16 cellular contexts compared by ENCODE assay signal in genomic region chr5:36388288-36388687, GRCh38.
A peak's percentile ranks its signal among the peaks of the same experiment; 100 is the strongest.
DNase-seq lines count a peak whose midpoint lies in the region; ATAC-seq, FAIRE-seq and TF ChIP-seq lines count a peak whose summit lies in the region.
"Had no signal": no experiment of that assay in that cellular context is flagged by ENCODE, and none has a peak within 500 bp of the region (broad histone marks: within the 10 kb centered on the region; RNA-seq: fewer than 3 reads in every experiment).

No MANE protein-coding gene starts in this region.

- no TSS peak for BruUV-seq in OCI-LY7 (replicated peaks; lab: Mats Ljungman, UMichigan)
- no TSS peak for BruUV-seq in K562 (replicated peaks; lab: Mats Ljungman, UMichigan)

- H3K27me3 ChIP-seq in BLaER1 (no peaks in the 10 kb centered on the region), K562 (ENCODE audit: control insufficient read depth in 2 of 2, insufficient read depth in 2 of 2, low read length in 2 of 2) (peaks cover 0 to 7% of the 10 kb centered on the region in 2 experiments; a peak in 2 of 5 replicates), smooth muscle cell (ENCODE audit: low read depth) (no peaks in the 10 kb centered on the region)

- no peaks in the 10 kb centered on the region for H3K9me1 ChIP-seq in K562 (ENCODE audit: control insufficient read depth, insufficient read depth, low read length)

- H3F3A ChIP-seq in smooth muscle cell (ENCODE audit: low read depth) = no peaks in the 10 kb centered on the region

- H3K27ac ChIP-seq in BLaER1 = no peak overlapping the region
- H3K27ac ChIP-seq in OCI-LY7 (ENCODE audit: low read depth, low read length, poor library complexity, severe bottlenecking) = no peak overlapping the region
- H3K27ac ChIP-seq in K562 (ENCODE audit: extremely low read depth, low read depth, low read length) = no peak overlapping the region
- no peak overlapping the region for H3K27ac ChIP-seq in smooth muscle cell (ENCODE audit: low read depth)
- H3K27ac ChIP-seq: GM23248 had no signal

- no peaks in the 10 kb centered on the region for H4K20me1 ChIP-seq in BLaER1
- H4K20me1 ChIP-seq in OCI-LY7 (ENCODE audit: insufficient read depth, low read length) = no peaks in the 10 kb centered on the region
- no peaks in the 10 kb centered on the region for H4K20me1 ChIP-seq in K562 (replicated peaks; ENCODE audit: control insufficient read depth, insufficient read depth, low read length)
- no peaks in the 10 kb centered on the region for H4K20me1 ChIP-seq in smooth muscle cell (ENCODE audit: low read depth)

- H3K4me1 ChIP-seq in BLaER1 (peaks cover 86% of the 10 kb centered on the region), OCI-LY7 (ENCODE audit: insufficient read depth, low read length, poor library complexity, severe bottlenecking) (peaks cover 44% of the 10 kb centered on the region), K562 (replicated peaks in 1 of 2; ENCODE audit: control insufficient read depth in 2 of 2, insufficient read depth in 2 of 2, low read length in 2 of 2) (no peaks in the 10 kb centered on the region; a peak in 2 of 5 replicates), smooth muscle cell (ENCODE audit: low read depth) (no peaks in the 10 kb centered on the region)
- H3K4me1 ChIP-seq: BE2C, HAP-1 had no signal

- ATAC-seq in K562 (no peak), HG03039 (IDR thresholded peaks at IDR 0.05; ENCODE audit: unreplicated experiment) (no peak), GM21717 (IDR thresholded peaks at IDR 0.05; ENCODE audit: unreplicated experiment) (no peak)

- H3K9me2 ChIP-seq in OCI-LY7 (ENCODE audit: insufficient read depth, low read length) = no peaks in the 10 kb centered on the region

- no peak for FAIRE-seq in K562 (lab: Jason Lieb, UNC)

- intact Hi-C loops in OCI-LY7 (cut with micrococcal nuclease; ENCODE audit: unreplicated experiment) (no loop called here), K562 (cut with micrococcal nuclease) (no loop called here)

- POLR2A ChIA-PET in OCI-LY7 (lab: Charles Lee) (interaction anchor here (0.9 to 2.2 kb wide), 7 partner anchors 9 to 237 kb away, joined by 3 to 5 read pairs (median 4); no protein-coding TSS in a partner anchor), K562 (lab: Yijun Ruan, JAX) (interaction anchor here (1.1 to 4.2 kb wide), 3 partner anchors 11 to 147 kb away, joined by 3 to 15 read pairs (median 4); partner anchors contain the start of gene NADK2)

- TF ChIP-seq CTCF in OCI-LY7 (conservative IDR thresholded peaks at IDR 0.05; ENCODE audit: low read length) = no peak
- no peak for TF ChIP-seq CTCF in K562 (IDR thresholded peaks at IDR 0.05 in 2 of 3, conservative IDR thresholded peaks at IDR 0.05 in 1 of 3; ENCODE audit: insufficient read depth in 2 of 3, low read depth in 1 of 3, low read length in 3 of 3)
- TF ChIP-seq CTCF in smooth muscle cell (IDR thresholded peaks at IDR 0.05; ENCODE audit: borderline replicate concordance, insufficient read depth, poor library complexity, severe bottlenecking) = no peak

- H3K79me2 ChIP-seq in OCI-LY7 (ENCODE audit: insufficient read depth, low read depth, low read length) (no peaks in the 10 kb centered on the region), K562 (ENCODE audit: control insufficient read depth, insufficient read depth, low read length) (no peaks in the 10 kb centered on the region), smooth muscle cell (ENCODE audit: low read depth) (no peaks in the 10 kb centered on the region)

- 47% methylated on average over 4 of the region's 4 CpGs for WGBS in K562 (ENCODE audit: insufficient coverage, low coverage, missing lambda C conversion rate)
- WGBS in smooth muscle cell (ENCODE audit: low lambda C conversion rate) = 49% methylated on average over 4 of the region's 4 CpGs

- TF ChIP-seq EP300 in K562 (IDR thresholded peaks at IDR 0.05; ENCODE audit: low read length) = no peak

- no peaks in the 10 kb centered on the region for H3K36me3 ChIP-seq in BLaER1
- no peaks in the 10 kb centered on the region for H3K36me3 ChIP-seq in OCI-LY7 (ENCODE audit: insufficient read depth, low read length)
- no peaks in the 10 kb centered on the region for H3K36me3 ChIP-seq in K562 (ENCODE audit: control insufficient read depth, insufficient read depth, low read length)
- no peaks in the 10 kb centered on the region for H3K36me3 ChIP-seq in smooth muscle cell (ENCODE audit: low read depth)
- H3K36me3 ChIP-seq: BE2C, HAP-1 had no signal

- no peak overlapping the region for H3K4me3 ChIP-seq in BLaER1
- no peak overlapping the region for H3K4me3 ChIP-seq in OCI-LY7 (ENCODE audit: low read depth, low read length, poor library complexity, severe bottlenecking)
- H3K4me3 ChIP-seq in K562 = no peak overlapping the region
- H3K4me3 ChIP-seq in smooth muscle cell = no peak overlapping the region
- H3K4me3 ChIP-seq: GM23248, HAP-1 had no signal

- H3K9ac ChIP-seq in BLaER1 (no peak overlapping the region), K562 (ENCODE audit: insufficient read depth in 1 of 2, low read depth in 2 of 2, low read length in 2 of 2) (no peak overlapping the region), smooth muscle cell (ENCODE audit: low read depth) (no peak overlapping the region)
- H3K9ac ChIP-seq: GM23248 had no signal

- no peak for DNase-seq in OCI-LY7 (ENCODE audit: low spot score)
- DNase-seq in K562 (ENCODE audit: extremely low read depth in 1 of 4, low spot score in 3 of 4) = no peak
- DNase-seq in smooth muscle cell (lab: John Stamatoyannopoulos, UW; ENCODE audit: unreplicated experiment) = no peak
- no peak for DNase-seq in stimulated activated CD4-positive, alpha-beta T cell treated with anti-CD3 and anti-CD28 coated beads, Interleukin-4, amount 100 ng/mL, for 1 hour
- DNase-seq: ACHN; BE2C; CD4-positive, alpha-beta memory T cell; DMS153; DMS79; GDM1; GM23248; KBM-7 had no signal

- CTCF ChIA-PET in OCI-LY7 (lab: Charles Lee; ENCODE audit: unreplicated experiment) = no interaction called here
- CTCF ChIA-PET in K562 (lab: Yijun Ruan, JAX; ENCODE audit: low intra/inter-chr PET ratio) = no interaction called here

- H2AFZ ChIP-seq in OCI-LY7 (ENCODE audit: low read length) (peak overlapping the region; percentile 57; the same call in 1 of the 2 replicates), K562 (ENCODE audit: low read depth, low read length) (0 out of 2 replicates have a peak overlapping the region, but pooled peaks have one; percentile 84), smooth muscle cell (ENCODE audit: low read depth) (peak overlapping the region; percentile 41)
- H2AFZ ChIP-seq: GM23248 had no signal

- H3K9me3 ChIP-seq in BLaER1 (peaks cover 7% of the 10 kb centered on the region; the same call in 1 of the 2 replicates), OCI-LY7 (ENCODE audit: low read length) (no peaks in the 10 kb centered on the region), K562 (replicated peaks; ENCODE audit: control insufficient read depth, insufficient read depth, low read depth, low read length) (no peaks in the 10 kb centered on the region), smooth muscle cell (replicated peaks; ENCODE audit: low read depth) (no peaks in the 10 kb centered on the region)
- H3K9me3 ChIP-seq: BE2C, HAP-1 had no signal

- no peak for TF ChIP-seq POLR2A in K562 (conservative IDR thresholded peaks at IDR 0.05)

- H3K4me2 ChIP-seq in BLaER1 (peak overlapping the region; percentile 86; the same call in 1 of the 2 replicates), OCI-LY7 (ENCODE audit: low read length) (no peak overlapping the region), K562 (ENCODE audit: insufficient read depth, low read length) (no peak overlapping the region), smooth muscle cell (no peak overlapping the region)

- TF ChIP-seq RAD21 in K562 (CRISPR knock-in tag; conservative IDR thresholded peaks at IDR 0.05 in 1 of 2, IDR thresholded peaks at IDR 0.05 in 1 of 2) = no peak

- in situ Hi-C loops in K562 (cut with MboI) = no loop called here

TF ChIP-seq in K562, 482 proteins besides CTCF, POLR2A, EP300 and RAD21:
- TF ChIP-seq ZNF316 (IDR thresholded peaks at IDR 0.05) = peak; percentile 61
- no peak for TF ChIP-seq CCNT2 (IDR thresholded peaks at IDR 0.05; ENCODE audit: borderline replicate concordance, extremely low read depth, insufficient read length, low read depth, low read length)
- no peak for TF ChIP-seq SMAD2 (IDR thresholded peaks at IDR 0.05; ENCODE audit: low read depth, low read length)
- peak; percentile 27; the same call in 1 of the 2 replicates for TF ChIP-seq C11orf30 (IDR thresholded peaks at IDR 0.05; ENCODE audit: low read depth)
- peak; percentile 41; the same call in 1 of the 2 replicates for TF ChIP-seq MAFG (tag; conservative IDR thresholded peaks at IDR 0.05)
TF ChIP-seq in K562: peak in this region for 3.
